In genomic region chr11:128187829-128188228, GRCh38 we compare ENCODE assay signal across 17 cellular contexts.
DNase-seq lines count a peak whose midpoint lies in the region; ATAC-seq lines count a peak whose summit lies in the region.
"Had no signal": no experiment of that assay in that cellular context is flagged by ENCODE, and none has a peak within 500 bp of the region (broad histone marks: within the 10 kb centered on the region; RNA-seq: fewer than 3 reads in every experiment).

No MANE protein-coding gene starts in this region.

- peaks cover 40% of the 10 kb centered on the region for H3K4me1 Mint-ChIP-seq in activated naive CD4-positive, alpha-beta T cell treated with anti-CD3 and anti-CD28 coated beads, Interleukin-2, amount 50 U/mL, for 24 hours
- H3K4me1 Mint-ChIP-seq in T-cell = peaks cover 12 to 24% (median 13%) of the 10 kb centered on the region in 3 donors

- H3K36me3 Mint-ChIP-seq in activated naive CD4-positive, alpha-beta T cell treated with anti-CD3 and anti-CD28 coated beads, Interleukin-2, amount 50 U/mL, for 24 hours = peaks cover 7% of the 10 kb centered on the region
- peaks cover 15 to 29% of the 10 kb centered on the region in 2 donors for H3K36me3 Mint-ChIP-seq in activated naive CD4-positive, alpha-beta T cell treated with anti-CD3 and anti-CD28 coated beads, Interleukin-2, amount 50 U/mL, for 72 hours
- H3K36me3 Mint-ChIP-seq in T-cell = peaks cover 16% of the 10 kb centered on the region

- peak overlapping the region; percentile 52 for H3K27ac Mint-ChIP-seq in activated naive CD4-positive, alpha-beta T cell treated with anti-CD3 and anti-CD28 coated beads, Interleukin-2, amount 50 U/mL, for 24 hours
- H3K27ac Mint-ChIP-seq in activated naive CD4-positive, alpha-beta T cell treated with anti-CD3 and anti-CD28 coated beads, Interleukin-2, amount 50 U/mL, for 72 hours = no peak overlapping the region
- H3K27ac Mint-ChIP-seq in T-cell = no peak overlapping the region

- no peak overlapping the region for H3K4me3 Mint-ChIP-seq in activated naive CD4-positive, alpha-beta T cell treated with anti-CD3 and anti-CD28 coated beads, Interleukin-2, amount 50 U/mL, for 24 hours
- no peak overlapping the region for H3K4me3 Mint-ChIP-seq in T-cell
- H3K4me3 Mint-ChIP-seq: naive thymus-derived CD4-positive, alpha-beta T cell had no signal

- peaks cover 21% of the 10 kb centered on the region for H3K9me3 Mint-ChIP-seq in activated naive CD4-positive, alpha-beta T cell treated with anti-CD3 and anti-CD28 coated beads, Interleukin-2, amount 50 U/mL, for 24 hours
- H3K9me3 Mint-ChIP-seq in activated naive CD4-positive, alpha-beta T cell treated with anti-CD3 and anti-CD28 coated beads, Interleukin-2, amount 50 U/mL, for 72 hours = peaks cover 18 to 21% of the 10 kb centered on the region in 2 donors
- peaks cover 3 to 13% (median 5%) of the 10 kb centered on the region in 3 donors for H3K9me3 Mint-ChIP-seq in T-cell

- DNase-seq in activated naive CD4-positive, alpha-beta T cell treated with anti-CD3 and anti-CD28 coated beads, Interleukin-2, amount 50 U/mL, for 72 hours (ENCODE audit: low spot score in 2 of 2) = no peak
- DNase-seq in NCI-H524 treated with DMSO at 0.1 percent for 48 hours (lab: John Stamatoyannopoulos, UW) (peak; percentile 80), fibroblast of peridontal ligament (ENCODE audit: extremely low read depth) (peak; percentile 76), retina (peak; percentile 31), T-cell (no peak), HuH-7.5 (ENCODE audit: low spot score) (no peak)
- DNase-seq: activated CD4-positive, CD25-positive, alpha-beta regulatory T cell treated with anti-CD3 and anti-CD28 coated beads, Interleukin-2, amount 50 U/mL, for 72 hours; erythroblast; heart left ventricle; naive thymus-derived CD4-positive, alpha-beta T cell; NCI-H187 treated with DMSO at 0.1 percent for 48 hours; NCI-H526 treated with DMSO at 0.1 percent for 48 hours; OCI-M1; small intestine; stimulated activated CD4-positive, alpha-beta T cell treated with anti-CD3 and anti-CD28 coated beads, Interleukin-4, amount 100 ng/mL, for 1 hour had no signal

- no peaks in the 10 kb centered on the region for H3K27me3 Mint-ChIP-seq in activated naive CD4-positive, alpha-beta T cell treated with anti-CD3 and anti-CD28 coated beads, Interleukin-2, amount 50 U/mL, for 24 hours
- H3K27me3 Mint-ChIP-seq in T-cell = no peaks in the 10 kb centered on the region
- H3K27me3 Mint-ChIP-seq: naive thymus-derived CD4-positive, alpha-beta T cell had no signal

- CTCF ChIA-PET in T-cell (lab: Charles Lee) = interaction anchor here in 1 of 2 donors (0.7 kb wide), 1 partner anchor 51 kb away, joined by 3 read pairs; no protein-coding TSS in a partner anchor

- no peak for ATAC-seq in activated naive CD4-positive, alpha-beta T cell treated with anti-CD3 and anti-CD28 coated beads, Interleukin-2, amount 50 U/mL, for 72 hours
- ATAC-seq in T-cell (replicated peaks in 1 of 4) (no peak), GM19452 (IDR thresholded peaks at IDR 0.05; ENCODE audit: unreplicated experiment) (no peak)
- ATAC-seq: heart left ventricle; naive thymus-derived CD4-positive, alpha-beta T cell had no signal

- POLR2A ChIA-PET in T-cell (lab: Charles Lee) = no interaction called here

Comparison
In these comparisons a context has a peak if more than half of its experiments do, and no peak if none do; other contexts are left out.
1. DNase-seq: peak in NCI-H524 treated with DMSO at 0.1 percent for 48 hours (single experiment), fibroblast of peridontal ligament (single experiment) and retina (single experiment); none in activated naive CD4-positive, alpha-beta T cell treated with anti-CD3 and anti-CD28 coated beads, Interleukin-2, amount 50 U/mL, for 72 hours (0 of 2), T-cell (0 of 34) and HuH-7.5 (single experiment).